Comparison of ENCODE assay signal across 9 cellular contexts in the genomic region with DNA sequence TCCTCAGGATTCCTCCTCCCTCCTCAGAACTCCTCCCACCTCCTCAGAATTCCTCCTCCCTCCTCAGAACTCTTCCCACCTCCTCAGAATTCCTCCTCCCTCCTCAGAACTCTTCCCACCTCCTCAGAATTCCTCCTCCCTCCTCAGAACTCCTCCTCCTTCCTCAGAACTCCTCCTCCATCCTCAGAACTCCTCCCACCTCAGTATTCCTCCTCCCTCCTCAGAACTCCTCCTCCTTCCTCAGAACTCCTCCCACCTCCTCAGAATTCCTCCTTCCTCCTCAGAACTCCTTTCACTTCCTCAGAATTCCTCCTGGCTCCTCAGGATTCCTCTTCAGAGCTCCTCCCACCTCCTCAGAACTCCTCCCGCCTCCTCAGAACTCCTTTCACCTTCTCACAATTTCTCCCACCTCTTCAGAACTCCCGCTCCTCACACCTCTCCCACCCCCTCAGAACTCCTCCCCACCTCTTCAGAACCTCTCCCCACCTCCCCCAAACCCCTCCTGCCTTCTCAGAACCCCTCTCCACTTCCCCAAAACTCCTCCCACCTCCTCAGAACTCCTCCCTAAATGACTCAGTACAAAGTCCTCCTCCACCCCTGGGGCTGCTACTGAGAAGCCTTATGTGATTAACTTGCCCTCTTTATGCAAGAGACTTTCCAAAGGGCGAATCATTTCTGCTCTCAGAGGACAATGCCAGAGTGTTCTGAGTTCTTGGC. TPM values are rescaled to one million over a fixed set of nuclear protein-coding genes. Genes with fewer than 3 reads are reported as not detected.
DNase-seq lines count a peak whose midpoint lies in the region; ATAC-seq, FAIRE-seq and TF ChIP-seq lines count a peak whose summit lies in the region.
"Had no signal": no experiment of that assay in that cellular context is flagged by ENCODE, and none has a peak within 500 bp of the region (broad histone marks: within the 10 kb centered on the region; RNA-seq: fewer than 3 reads in every experiment).

No MANE protein-coding gene starts in this region.

- peak; percentile 60 for FAIRE-seq in HepG2 (lab: Jason Lieb, UNC)

- no peaks in the 10 kb centered on the region for H3K9me3 Mint-ChIP-seq in activated naive CD8-positive, alpha-beta T cell treated with anti-CD3 and anti-CD28 coated beads, Interleukin-2, amount 10 ng/mL, durations not matched to agents 7 days and 5 days
- H3K9me3 Mint-ChIP-seq in immature natural killer cell: no peaks in the 10 kb centered on the region

- peak overlapping the region; percentile 16 for H3K27ac Mint-ChIP-seq in activated naive CD8-positive, alpha-beta T cell treated with anti-CD3 and anti-CD28 coated beads, Interleukin-2, amount 10 ng/mL, durations not matched to agents 7 days and 5 days
- no peak overlapping the region for H3K27ac Mint-ChIP-seq in immature natural killer cell

- H3K4me3 Mint-ChIP-seq in activated naive CD8-positive, alpha-beta T cell treated with anti-CD3 and anti-CD28 coated beads, Interleukin-2, amount 10 ng/mL, durations not matched to agents 7 days and 5 days: no peak overlapping the region
- no peak overlapping the region for H3K4me3 Mint-ChIP-seq in immature natural killer cell

- H3K4me1 ChIP-seq in HepG2 (ENCODE audit: insufficient read depth, low read length): peaks cover 41% of the 10 kb centered on the region

- WGBS in HepG2 (ENCODE audit: low lambda C conversion rate): 55% methylated on average over 3 of the region's 3 CpGs

- DNase-seq in AG20443 (ENCODE audit: low spot score) (peak; percentile 88), HepG2 (ENCODE audit: low spot score) (peak; percentile 45), COR-L47 (lab: John Stamatoyannopoulos, UW) (no peak), NCI-H69 (lab: John Stamatoyannopoulos, UW) (no peak), immature natural killer cell (no peak), putamen (ENCODE audit: low spot score) (no peak)
- no peak for DNase-seq in activated naive CD8-positive, alpha-beta T cell treated with anti-CD3 and anti-CD28 coated beads, Interleukin-2, amount 10 ng/mL, durations not matched to agents 7 days and 5 days
- DNase-seq: posterior cingulate gyrus had no signal

- no peak for TF ChIP-seq RAD21 in Ishikawa (IDR thresholded peaks at IDR 0.05; ENCODE audit: low read depth)
- no peak for TF ChIP-seq RAD21 in HepG2 (CRISPR knock-in tag; IDR thresholded peaks at IDR 0.05)

- peaks cover 14% of the 10 kb centered on the region for H3K4me1 Mint-ChIP-seq in activated naive CD8-positive, alpha-beta T cell treated with anti-CD3 and anti-CD28 coated beads, Interleukin-2, amount 10 ng/mL, durations not matched to agents 7 days and 5 days
- peaks cover 8 to 12% of the 10 kb centered on the region in 2 donors for H3K4me1 Mint-ChIP-seq in immature natural killer cell

- CTCF ChIA-PET in HepG2 (lab: Yijun Ruan, JAX; ENCODE audit: low intra/inter-chr PET ratio, low total read pairs): no interaction called here

- peaks cover 15% of the 10 kb centered on the region for H3K36me3 Mint-ChIP-seq in activated naive CD8-positive, alpha-beta T cell treated with anti-CD3 and anti-CD28 coated beads, Interleukin-2, amount 10 ng/mL, durations not matched to agents 7 days and 5 days
- peaks cover 25 to 32% (median 25%) of the 10 kb centered on the region in 3 donors for H3K36me3 Mint-ChIP-seq in immature natural killer cell

- TF ChIP-seq CTCF in HepG2 (CRISPR knock-in tag; IDR thresholded peaks at IDR 0.05): no peak

- no peaks in the 10 kb centered on the region for H3K9me3 ChIP-seq in HepG2 (ENCODE audit: low read length)

- in situ Hi-C loops in HepG2 (cut with HindIII; ENCODE audit: extremely low pct_ligation_motif_present, low pct_unique_long_range_greater_than_20kb): no loop called here

- no TSS peak for BruUV-seq in HepG2 (replicated peaks; lab: Mats Ljungman, UMichigan)

- no peaks in the 10 kb centered on the region for H3K27me3 ChIP-seq in HepG2 (ENCODE audit: control insufficient read depth in 1 of 2, insufficient read depth in 2 of 2, low read length in 2 of 2)

- intact Hi-C loops in HepG2 (cut with micrococcal nuclease; ENCODE audit: unreplicated experiment): no loop called here

- H3K36me3 ChIP-seq in HepG2 (replicated peaks in 1 of 2; ENCODE audit: control insufficient read depth in 1 of 2, insufficient read depth in 2 of 2, low read length in 2 of 2): peaks cover 1 to 9% of the 10 kb centered on the region in 2 experiments; a peak in 3 of 5 replicates

- no peak overlapping the region for H3K4me3 ChIP-seq in HepG2 (replicated peaks in 1 of 3; ENCODE audit: insufficient read depth in 1 of 3, low read depth in 2 of 3, low read length in 3 of 3)

- H3K4me2 ChIP-seq in HepG2 (ENCODE audit: low read depth, low read length): no peak overlapping the region

- no peaks in the 10 kb centered on the region for H3K79me2 ChIP-seq in HepG2 (ENCODE audit: insufficient read depth, low read length)

- no peak overlapping the region for H3K9ac ChIP-seq in HepG2 (ENCODE audit: insufficient read depth, low read depth, low read length)

- H3K27ac ChIP-seq in HepG2 (ENCODE audit: extremely low read length, insufficient read depth, low read length): no peak overlapping the region

- H3K27me3 Mint-ChIP-seq in activated naive CD8-positive, alpha-beta T cell treated with anti-CD3 and anti-CD28 coated beads, Interleukin-2, amount 10 ng/mL, durations not matched to agents 7 days and 5 days: no peaks in the 10 kb centered on the region
- H3K27me3 Mint-ChIP-seq in immature natural killer cell (ENCODE audit: low read depth in 3 of 3): peaks cover 0 to 1% (median 0%) of the 10 kb centered on the region in 3 donors

- ATAC-seq in activated naive CD8-positive, alpha-beta T cell treated with anti-CD3 and anti-CD28 coated beads, Interleukin-2, amount 10 ng/mL, durations not matched to agents 7 days and 5 days (ENCODE audit: low read depth): peak; percentile 54
- no peak for ATAC-seq in HepG2

- TF ChIP-seq POLR2A in HepG2 (IDR thresholded peaks at IDR 0.05; ENCODE audit: insufficient read depth in 1 of 2, low read depth in 2 of 2, low read length in 2 of 2): no peak

- TF ChIP-seq EP300 in Ishikawa (IDR thresholded peaks at IDR 0.05; ENCODE audit: borderline replicate concordance) (no peak), HepG2 (IDR thresholded peaks at IDR 0.05; ENCODE audit: low read depth in 2 of 2, low read length in 2 of 2) (no peak), HepG2 (CRISPR knock-in tag; IDR thresholded peaks at IDR 0.05; ENCODE audit: borderline replicate concordance) (no peak)

- POLR2A ChIA-PET in activated naive CD8-positive, alpha-beta T cell treated with anti-CD3 and anti-CD28 coated beads, Interleukin-2, amount 10 ng/mL, durations not matched to agents 7 days and 5 days (lab: Charles Lee): no interaction called here
- POLR2A ChIA-PET in HepG2 (lab: Yijun Ruan, JAX): no interaction called here

- no peak overlapping the region for H2AFZ ChIP-seq in HepG2 (ENCODE audit: low read length)

- no peaks in the 10 kb centered on the region for H4K20me1 ChIP-seq in HepG2 (ENCODE audit: insufficient read depth, low read length)

TF ChIP-seq in Ishikawa, 13 proteins besides CTCF, POLR2A, EP300 and RAD21 (continues in another document):
- TF ChIP-seq, protein P1, sequence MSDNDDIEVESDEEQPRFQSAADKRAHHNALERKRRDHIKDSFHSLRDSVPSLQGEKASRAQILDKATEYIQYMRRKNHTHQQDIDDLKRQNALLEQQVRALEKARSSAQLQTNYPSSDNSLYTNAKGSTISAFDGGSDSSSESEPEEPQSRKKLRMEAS (IDR thresholded peaks at IDR 0.05): no peak
- TF ChIP-seq FOXM1 (IDR thresholded peaks at IDR 0.05; ENCODE audit: borderline replicate concordance, low read depth): no peak

TF ChIP-seq in HepG2, 621 proteins besides CTCF, POLR2A, EP300 and RAD21 (continues in another document):
- TF ChIP-seq, protein P2, sequence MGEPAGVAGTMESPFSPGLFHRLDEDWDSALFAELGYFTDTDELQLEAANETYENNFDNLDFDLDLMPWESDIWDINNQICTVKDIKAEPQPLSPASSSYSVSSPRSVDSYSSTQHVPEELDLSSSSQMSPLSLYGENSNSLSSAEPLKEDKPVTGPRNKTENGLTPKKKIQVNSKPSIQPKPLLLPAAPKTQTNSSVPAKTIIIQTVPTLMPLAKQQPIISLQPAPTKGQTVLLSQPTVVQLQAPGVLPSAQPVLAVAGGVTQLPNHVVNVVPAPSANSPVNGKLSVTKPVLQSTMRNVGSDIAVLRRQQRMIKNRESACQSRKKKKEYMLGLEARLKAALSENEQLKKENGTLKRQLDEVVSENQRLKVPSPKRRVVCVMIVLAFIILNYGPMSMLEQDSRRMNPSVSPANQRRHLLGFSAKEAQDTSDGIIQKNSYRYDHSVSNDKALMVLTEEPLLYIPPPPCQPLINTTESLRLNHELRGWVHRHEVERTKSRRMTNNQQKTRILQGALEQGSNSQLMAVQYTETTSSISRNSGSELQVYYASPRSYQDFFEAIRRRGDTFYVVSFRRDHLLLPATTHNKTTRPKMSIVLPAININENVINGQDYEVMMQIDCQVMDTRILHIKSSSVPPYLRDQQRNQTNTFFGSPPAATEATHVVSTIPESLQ (CRISPR knock-in tag; conservative IDR thresholded peaks at IDR 0.05): no peak
- no peak for TF ChIP-seq MTF1 (CRISPR knock-in tag; IDR thresholded peaks at IDR 0.05)

RNA-seq across cellular contexts. Expression of a gene that starts 23.2 kb away (rescaled TPM):
- not detected for total RNA-seq in activated naive CD8-positive, alpha-beta T cell treated with anti-CD3 and anti-CD28 coated beads, Interleukin-2, amount 10 ng/mL, durations not matched to agents 7 days and 5 days
- total RNA-seq in HepG2 (2016; rRNA removed; fragmentation: Illumina TruSeq; extraction: Trizol): not detected in 2 replicates
- not detected in 2 replicates for total RNA-seq in HepG2 (2016; cell fraction: cytosol; rRNA removed; fragmentation: Illumina TruSeq; extraction: Trizol; ENCODE audit: low read depth)
- not detected in 2 replicates for total RNA-seq in HepG2 (2016; cell fraction: insoluble cytoplasmic fraction; rRNA removed; fragmentation: Illumina TruSeq; extraction: Trizol)
- not detected in 2 replicates for total RNA-seq in HepG2 (2016; cell fraction: membrane; rRNA removed; fragmentation: Illumina TruSeq; extraction: Trizol)
- total RNA-seq in HepG2 (2016; cell fraction: nucleus; rRNA removed; fragmentation: Illumina TruSeq; extraction: Trizol): not detected in 2 replicates
- polyA plus RNA-seq in HepG2 (2011; rRNA removed) (not detected in 2 replicates), immature natural killer cell (under 1 TPM; 0.13 to 0.96 (median 0.16) TPM)
- not detected in 2 replicates for polyA plus RNA-seq in HepG2 (2011; cell fraction: cytosol; rRNA removed)
- not detected in 2 replicates for polyA plus RNA-seq in HepG2 (2011; cell fraction: nucleus; rRNA removed)
- not detected in 2 replicates for polyA plus RNA-seq in HepG2 (2012)
- polyA plus RNA-seq in HepG2 (2016; cell fraction: cytosol; fragmentation: Illumina TruSeq; extraction: Trizol; ENCODE audit: low read depth): not detected in 2 replicates
- not detected in 2 replicates for polyA plus RNA-seq in HepG2 (2016; cell fraction: insoluble cytoplasmic fraction; fragmentation: Illumina TruSeq; extraction: Trizol; ENCODE audit: low read depth)
- not detected in 2 replicates for polyA plus RNA-seq in HepG2 (2016; cell fraction: membrane; fragmentation: Illumina TruSeq; extraction: Trizol; ENCODE audit: low read depth)
- not detected in 2 replicates for polyA plus RNA-seq in HepG2 (2016; cell fraction: nucleus; fragmentation: Illumina TruSeq; extraction: Trizol; ENCODE audit: insufficient read depth, low read depth)
- polyA minus RNA-seq in HepG2 (2011; rRNA and poly(A)+ RNA removed; ENCODE audit: low replicate concordance): not detected in 2 replicates
- not detected in 2 replicates for polyA minus RNA-seq in HepG2 (2011; cell fraction: cytosol; rRNA and poly(A)+ RNA removed)
- polyA minus RNA-seq in HepG2 (2011; cell fraction: nucleus; rRNA and poly(A)+ RNA removed): not detected in 2 replicates

Comparison
In these comparisons a context has a peak if more than half of its experiments do, and no peak if none do; other contexts are left out.
1. DNase-seq: peak in AG20443 (single experiment) and HepG2 (single experiment); none in activated naive CD8-positive, alpha-beta T cell treated with anti-CD3 and anti-CD28 coated beads, Interleukin-2, amount 10 ng/mL, durations not matched to agents 7 days and 5 days (single experiment), COR-L47 (single experiment), NCI-H69 (single experiment), immature natural killer cell (0 of 3) and putamen (single experiment).